Comparison of ENCODE assay signal across 8 cellular contexts in the genomic region with DNA sequence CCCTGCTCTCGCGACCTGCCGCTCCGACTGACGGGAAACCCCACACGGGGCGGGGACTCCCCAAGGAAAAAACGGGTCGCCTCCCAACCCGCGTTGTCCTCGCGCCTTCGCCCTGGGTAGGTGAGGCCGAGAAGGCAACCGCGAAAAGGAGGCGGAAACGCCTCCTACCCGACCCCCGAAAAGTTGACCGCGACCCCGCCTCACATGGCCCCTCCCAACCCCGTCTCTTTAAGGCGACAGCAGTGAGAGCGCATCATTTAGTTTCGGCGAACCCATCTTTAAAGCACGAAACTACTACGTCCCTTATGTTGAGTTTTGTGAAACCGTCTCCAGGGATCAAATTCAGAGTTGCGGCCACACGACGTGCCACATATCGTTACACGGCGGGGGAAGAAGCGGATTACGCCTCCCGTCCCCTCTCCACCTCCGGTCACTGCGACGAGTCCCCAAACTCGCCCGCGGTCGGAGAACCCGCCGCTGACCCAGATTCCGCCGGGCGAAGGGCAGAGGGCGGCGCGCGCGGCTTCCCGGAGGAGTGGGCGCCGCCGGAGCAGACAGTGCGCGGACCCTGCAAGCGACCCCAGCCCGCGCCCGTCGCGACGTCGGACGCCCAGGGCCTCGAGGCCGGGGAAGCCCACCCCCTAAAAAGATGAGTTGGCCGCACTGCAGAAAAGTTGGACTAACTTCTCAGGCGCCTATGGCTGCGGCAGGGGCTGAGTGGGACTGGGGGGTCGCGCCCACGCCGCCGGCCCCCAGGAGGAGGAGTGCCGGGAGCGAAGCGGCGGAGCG. TPM values are rescaled to one million over a fixed set of nuclear protein-coding genes. Genes with fewer than 3 reads are reported as not detected.
A peak's percentile ranks its signal among the peaks of the same experiment; 100 is the strongest.
DNase-seq lines count a peak whose midpoint lies in the region; ATAC-seq and TF ChIP-seq lines count a peak whose summit lies in the region.

No MANE protein-coding gene starts in this region.

- H3K9me3 Mint-ChIP-seq in activated CD4-positive, alpha-beta T cell treated with anti-CD3 and anti-CD28 coated beads for 36 hours (ENCODE audit: low read depth), result no peaks in the 10 kb centered on the region

- POLR2A ChIA-PET in activated CD4-positive, alpha-beta T cell treated with anti-CD3 and anti-CD28 coated beads for 36 hours (lab: Charles Lee), result interaction anchor here (1.3 to 1.4 kb wide), 2 partner anchors 9 to 21 kb away, joined by 3 to 4 read pairs; no protein-coding TSS in a partner anchor

- no peak overlapping the region for H3K4me3 Mint-ChIP-seq in activated CD4-positive, alpha-beta T cell treated with anti-CD3 and anti-CD28 coated beads for 36 hours

- no peak for TF ChIP-seq CTCF in choroid plexus epithelial cell (conservative IDR thresholded peaks at IDR 0.05; ENCODE audit: low read depth, low read length)
- no peak for TF ChIP-seq CTCF in left lung (IDR thresholded peaks at IDR 0.05)

- DNase-seq in NCI-H524 (lab: John Stamatoyannopoulos, UW) (peak; percentile 10 to 55), NCI-H524 treated with DMSO at 0.1 percent for 48 hours (lab: John Stamatoyannopoulos, UW) (no peak), NCI-H2227 treated with DMSO at 0.1 percent for 48 hours (lab: John Stamatoyannopoulos, UW) (peak; percentile 70), choroid plexus epithelial cell (ENCODE audit: low read depth) (peak; percentile 72), left lung (peak; percentile 90 to 95)
- peak; percentile 95 for DNase-seq in activated CD4-positive, alpha-beta T cell treated with anti-CD3 and anti-CD28 coated beads for 36 hours
- DNase-seq in stimulated activated CD4-positive, alpha-beta T cell treated with anti-CD3 and anti-CD28 coated beads, Interleukin-4, amount 100 ng/mL, for 1 hour, result peak; percentile 86

- H3K9me3 ChIP-seq in left lung, result no peaks in the 10 kb centered on the region

- ATAC-seq in HG02938 (IDR thresholded peaks at IDR 0.05; ENCODE audit: unreplicated experiment) (peak; percentile 44), left lung (peak; percentile 72)
- peak; percentile 46 for ATAC-seq in activated CD4-positive, alpha-beta T cell treated with anti-CD3 and anti-CD28 coated beads for 36 hours

- H3K27ac ChIP-seq in left lung, result peak overlapping the region; percentile 92 to 98

- peaks cover 0 to 13% of the 10 kb centered on the region in 2 donors for H3K36me3 ChIP-seq in left lung

- CTCF ChIA-PET in activated CD4-positive, alpha-beta T cell treated with anti-CD3 and anti-CD28 coated beads for 36 hours (lab: Charles Lee), result interaction anchor here (0.7 to 1.9 kb wide), 4 partner anchors 12 to 330 kb away, joined by 3 to 4 read pairs (median 3); no protein-coding TSS in a partner anchor

- intact Hi-C loops in activated CD4-positive, alpha-beta T cell treated with anti-CD3 and anti-CD28 coated beads for 36 hours (cut with DNase I, micrococcal nuclease), result loop anchor here (1.0 to 10.0 kb wide), 6 partner anchors 22 to 642 kb away; partner anchors contain the start of genes ARNT (in 1 of the 2), CIART (in 1 of the 2) and MRPS21 (in 1 of the 2)
- intact Hi-C loops in left lung (cut with DNase I), result no loop called here

- peak overlapping the region; percentile 84 for H3K4me3 ChIP-seq in choroid plexus epithelial cell (ENCODE audit: low read depth, low read length)
- peak overlapping the region; percentile 71 to 75 for H3K4me3 ChIP-seq in left lung

- H3K36me3 Mint-ChIP-seq in activated CD4-positive, alpha-beta T cell treated with anti-CD3 and anti-CD28 coated beads for 36 hours (ENCODE audit: low read depth), result peaks cover 28% of the 10 kb centered on the region

- H3K27me3 Mint-ChIP-seq in activated CD4-positive, alpha-beta T cell treated with anti-CD3 and anti-CD28 coated beads for 36 hours, result no peaks in the 10 kb centered on the region

- H3K27me3 ChIP-seq in left lung, result no peaks in the 10 kb centered on the region

- peak overlapping the region; percentile 99 for H3K27ac Mint-ChIP-seq in activated CD4-positive, alpha-beta T cell treated with anti-CD3 and anti-CD28 coated beads for 36 hours

- peaks cover 14% of the 10 kb centered on the region for H3K4me1 Mint-ChIP-seq in activated CD4-positive, alpha-beta T cell treated with anti-CD3 and anti-CD28 coated beads for 36 hours

- peaks cover 8 to 24% of the 10 kb centered on the region in 2 donors for H3K4me1 ChIP-seq in left lung

RNA-seq across cellular contexts. Expression of gene ANP32E, which starts 1.1 kb away (rescaled TPM):
- 100 to 1,000 TPM; 176 to 212 TPM for total RNA-seq in activated CD4-positive, alpha-beta T cell treated with anti-CD3 and anti-CD28 coated beads for 36 hours
- 10 to 100 TPM; 27.3 to 31.4 TPM for total RNA-seq in left lung

RNA-seq across cellular contexts. Expression of gene CA14, which starts 22.7 kb away (rescaled TPM):
- not detected for total RNA-seq in activated CD4-positive, alpha-beta T cell treated with anti-CD3 and anti-CD28 coated beads for 36 hours
- under 1 TPM; 0.18 to 0.44 TPM for total RNA-seq in left lung

RNA-seq across cellular contexts. Expression of gene APH1A, which starts 34.0 kb away (rescaled TPM):
- total RNA-seq in activated CD4-positive, alpha-beta T cell treated with anti-CD3 and anti-CD28 coated beads for 36 hours, result 10 to 100 TPM; 62.4 to 89.3 TPM
- total RNA-seq in left lung, result 100 to 1,000 TPM; 127 to 143 TPM

RNA-seq across cellular contexts. Expression of gene C1orf54, which starts 37.7 kb away (rescaled TPM):
- total RNA-seq in activated CD4-positive, alpha-beta T cell treated with anti-CD3 and anti-CD28 coated beads for 36 hours, result 1 to 10 TPM in 1 of 2 experiments, under 1 TPM in 1; 0.50 to 1.2 TPM
- total RNA-seq in left lung, result 10 to 100 TPM; 10.8 to 21.3 TPM

RNA-seq across cellular contexts. Expression of gene CIART, which starts 47.5 kb away (rescaled TPM):
- 1 to 10 TPM; 5.9 to 6.0 TPM for total RNA-seq in activated CD4-positive, alpha-beta T cell treated with anti-CD3 and anti-CD28 coated beads for 36 hours
- 1 to 10 TPM; 3.4 to 3.9 TPM for total RNA-seq in left lung

Comparison
In these comparisons a context has a peak if more than half of its experiments do, and no peak if none do; other contexts are left out.
1. RNA of gene ANP32E, which starts 1.1 kb away (total RNA-seq): 176 to 212 TPM in activated CD4-positive, alpha-beta T cell treated with anti-CD3 and anti-CD28 coated beads for 36 hours; 27.3 to 31.4 TPM in left lung; every median in the first group is over 4 times any median in the second.
2. intact Hi-C loops: an anchor here in activated CD4-positive, alpha-beta T cell treated with anti-CD3 and anti-CD28 coated beads for 36 hours (1.0 to 10.0 kb wide); none called in left lung.
3. Peak in every context shown above with its lines, with median percentiles within 50 percentile points of each other: ATAC-seq.